ENCODE assay signal across 19 cellular contexts in the genomic region with DNA sequence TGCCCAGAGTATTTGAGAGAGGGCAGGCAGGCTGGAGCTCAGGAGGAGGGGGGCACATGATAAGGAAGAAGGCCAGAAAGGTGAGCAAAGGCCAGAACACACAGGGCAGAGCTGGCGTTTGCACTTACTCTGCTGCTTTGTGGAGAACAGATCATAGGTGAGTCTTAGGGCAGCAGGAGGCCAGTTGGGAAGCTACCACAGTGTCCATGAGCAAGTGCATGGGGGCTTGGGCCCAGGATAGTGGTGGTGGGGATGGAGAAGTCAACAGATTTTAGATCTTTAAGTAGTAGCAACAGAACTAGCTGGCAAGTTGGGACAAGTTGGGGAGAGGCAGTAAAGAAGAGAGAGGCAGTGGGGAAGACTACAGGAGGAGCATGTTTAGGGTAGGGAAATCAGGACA.
A peak's percentile ranks its signal among the peaks of the same experiment; 100 is the strongest.
DNase-seq lines count a peak whose midpoint lies in the region; FAIRE-seq and TF ChIP-seq lines count a peak whose summit lies in the region.
"Had no signal": no experiment of that assay in that cellular context is flagged by ENCODE, and none has a peak within 500 bp of the region (broad histone marks: within the 10 kb centered on the region; RNA-seq: fewer than 3 reads in every experiment).

No MANE protein-coding gene starts in this region.

- TF ChIP-seq POLR2A in H1 (IDR thresholded peaks at IDR 0.05; ENCODE audit: control extremely low read depth in 1 of 2, low read depth in 2 of 2, low read length in 2 of 2) (no peak), vagina (IDR thresholded peaks at IDR 0.05) (no peak)

- H2AFZ ChIP-seq in astrocyte (ENCODE audit: low read depth, low read length) (no peak overlapping the region), H1 (ENCODE audit: low read length) (no peak overlapping the region)

- no peak for TF ChIP-seq RAD21 in H1 (IDR thresholded peaks at IDR 0.05 in 1 of 2, conservative IDR thresholded peaks at IDR 0.05 in 1 of 2; ENCODE audit: low read depth in 2 of 2, low read length in 2 of 2)

- no peak for FAIRE-seq in astrocyte (lab: Jason Lieb, UNC)
- FAIRE-seq in H1 (lab: Jason Lieb, UNC): no peak
- FAIRE-seq: D721Med, GM12892 had no signal

- H3K4me3 Mint-ChIP-seq in astrocyte (ENCODE audit: unreplicated experiment): peak overlapping the region; percentile 25
- H3K4me3 Mint-ChIP-seq: CD4-positive, alpha-beta memory T cell had no signal

- H3K9me3 ChIP-seq in astrocyte (ENCODE audit: insufficient read depth, low read depth, low read length) (no peaks in the 10 kb centered on the region), H1 (ENCODE audit: insufficient read depth in 2 of 2, low read depth in 1 of 2, low read length in 1 of 2) (no peaks in the 10 kb centered on the region), neutrophil (no peaks in the 10 kb centered on the region), vagina (no peaks in the 10 kb centered on the region), left ventricle myocardium inferior (replicated peaks) (no peaks in the 10 kb centered on the region)
- H3K9me3 ChIP-seq: BE2C, SJCRH30 had no signal

- H3K36me3 ChIP-seq in astrocyte (ENCODE audit: insufficient read depth, low read length): peaks cover 16% of the 10 kb centered on the region
- H3K36me3 ChIP-seq in H1 (ENCODE audit: control insufficient read depth in 2 of 4, insufficient read depth in 4 of 4, low read length in 3 of 4): peaks cover 0 to 7% (median 2%) of the 10 kb centered on the region in 4 experiments; a peak in 2 of 8 replicates
- no peaks in the 10 kb centered on the region for H3K36me3 ChIP-seq in neutrophil
- peaks cover 0 to 20% of the 10 kb centered on the region in 2 donors for H3K36me3 ChIP-seq in vagina
- peaks cover 16% of the 10 kb centered on the region for H3K36me3 ChIP-seq in left ventricle myocardium inferior
- H3K36me3 ChIP-seq: BE2C had no signal

- no peaks in the 10 kb centered on the region for H3K27me3 Mint-ChIP-seq in astrocyte (ENCODE audit: low read depth, unreplicated experiment)

- H3K79me2 ChIP-seq in astrocyte (ENCODE audit: insufficient read depth, low read length) (no peaks in the 10 kb centered on the region), H1 (ENCODE audit: control insufficient read depth in 1 of 2, insufficient read depth in 2 of 2, low read length in 2 of 2) (no peaks in the 10 kb centered on the region)

- POLR2A ChIA-PET in H1 (lab: Charles Lee; ENCODE audit: partially characterized antibody): no interaction called here

- TF ChIP-seq EP300 in H1 (IDR thresholded peaks at IDR 0.05; ENCODE audit: borderline replicate concordance in 1 of 2, low read depth in 2 of 2, low read length in 2 of 2): no peak

- no peak for DNase-seq in astrocyte (ENCODE audit: low read depth)
- DNase-seq in H1 (ENCODE audit: low read depth in 1 of 2, low spot score in 2 of 2): no peak
- DNase-seq in vagina (ENCODE audit: extremely low spot score in 2 of 2): no peak
- DNase-seq in stimulated activated CD4-positive, alpha-beta T cell treated with anti-CD3 and anti-CD28 coated beads, Interleukin-2, amount 100 ng/mL, for 24 hours: no peak
- no peak for DNase-seq in left ventricle myocardium inferior
- DNase-seq in GM13977 (ENCODE audit: low spot score): no peak
- DNase-seq: BE2C; CD4-positive, alpha-beta memory T cell; DMS79 treated with DMSO at 0.1 percent for 48 hours; GDM1; GOT3; MM.1S; NCI-H1417 treated with DMSO at 0.1 percent for 48 hours; NCI-H2029 treated with DMSO at 0.1 percent for 48 hours; NCI-H510A treated with DMSO at 0.1 percent for 48 hours; SJCRH30 had no signal

- H3K4me2 ChIP-seq in astrocyte (ENCODE audit: low read length) (no peak overlapping the region), H1 (ENCODE audit: insufficient read depth in 1 of 2, low read depth in 2 of 2, low read length in 2 of 2) (no peak overlapping the region)

- H4K8ac ChIP-seq in H1 (ENCODE audit: extremely low read depth, insufficient read depth, low read length): no peak overlapping the region

- no peak overlapping the region for H3K56ac ChIP-seq in H1 (replicated peaks; ENCODE audit: insufficient read length, low read depth, low read length)

- no peaks in the 10 kb centered on the region for H3K23me2 ChIP-seq in H1 (ENCODE audit: low read depth, low read length)

- H3K27ac Mint-ChIP-seq in astrocyte (ENCODE audit: unreplicated experiment): no peak overlapping the region
- H3K27ac Mint-ChIP-seq: CD4-positive, alpha-beta memory T cell had no signal

- no peaks in the 10 kb centered on the region for H3K9me3 Mint-ChIP-seq in astrocyte (ENCODE audit: unreplicated experiment)

- no peak overlapping the region for H3K9ac ChIP-seq in astrocyte (ENCODE audit: low read length)
- H3K9ac ChIP-seq in H1 (replicated peaks in 1 of 4; ENCODE audit: extremely low read depth in 1 of 4, low read depth in 3 of 4, low read length in 3 of 4): no peak overlapping the region

- CTCF ChIA-PET in H1 (lab: Charles Lee; ENCODE audit: partially characterized antibody): interaction anchor here (0.7 kb wide), 1 partner anchor 125 kb away, joined by 3 read pairs; no protein-coding TSS in a partner anchor

- TF ChIP-seq CTCF in astrocyte (IDR thresholded peaks at IDR 0.05; ENCODE audit: insufficient read depth, low read depth, low read length) (no peak), H1 (IDR thresholded peaks at IDR 0.05; ENCODE audit: control extremely low read depth in 1 of 3, insufficient read depth in 1 of 3, low read depth in 1 of 3, low read length in 3 of 3) (no peak), neutrophil (IDR thresholded peaks at IDR 0.05) (no peak), vagina (IDR thresholded peaks at IDR 0.05) (no peak), left ventricle myocardium inferior (IDR thresholded peaks at IDR 0.05; ENCODE audit: borderline replicate concordance) (no peak), GM13977 (IDR thresholded peaks at IDR 0.05; ENCODE audit: extremely low read depth, insufficient read depth, missing control alignments) (no peak)

- no peak overlapping the region for H2BK12ac ChIP-seq in H1 (ENCODE audit: low read depth, low read length)

- peak overlapping the region; percentile 46; the same call in 1 of the 2 replicates for H2AK5ac ChIP-seq in H1 (ENCODE audit: low read depth, low read length)

- H2BK5ac ChIP-seq in H1 (ENCODE audit: low read depth, low read length): no peak overlapping the region

- no peak overlapping the region for H3K18ac ChIP-seq in H1 (ENCODE audit: extremely low read depth, low read length)

- H2BK120ac ChIP-seq in H1 (replicated peaks; ENCODE audit: low read depth, low read length): no peak overlapping the region

- H3K27me3 ChIP-seq in astrocyte (ENCODE audit: insufficient read depth, low read length) (no peaks in the 10 kb centered on the region), H1 (replicated peaks in 1 of 4; ENCODE audit: control insufficient read depth in 3 of 4, extremely low read depth in 1 of 4, insufficient read depth in 3 of 4, low read length in 3 of 4) (no peaks in the 10 kb centered on the region), neutrophil (no peaks in the 10 kb centered on the region), vagina (no peaks in the 10 kb centered on the region), left ventricle myocardium inferior (ENCODE audit: low read depth) (no peaks in the 10 kb centered on the region)
- H3K27me3 ChIP-seq: BE2C, SJCRH30 had no signal

- H3K27ac ChIP-seq in astrocyte (ENCODE audit: low read depth, low read length) (no peak overlapping the region), H1 (ENCODE audit: low read depth, low read length) (no peak overlapping the region), neutrophil (peak overlapping the region; percentile 51), vagina (peak overlapping the region; percentile 42), left ventricle myocardium inferior (replicated peaks) (no peak overlapping the region)
- H3K27ac ChIP-seq: SJCRH30 had no signal

- H2BK15ac ChIP-seq in H1 (ENCODE audit: low read length): no peak overlapping the region

- peaks cover 49% of the 10 kb centered on the region for H3K4me1 Mint-ChIP-seq in astrocyte (ENCODE audit: low read depth, unreplicated experiment)

- in situ Hi-C loops in GM13977 (cut with MboI; ENCODE audit: low pct_unique_long_range_greater_than_20kb, low sequenced_read_pairs, unreplicated experiment): no loop called here

- 67% methylated on average over 1 of the region's 1 CpG; no CpG with 5 or more reads in 1 of the 2 experiments for WGBS in H1 (ENCODE audit: extremely low coverage in 1 of 2, insufficient coverage in 1 of 2, insufficient read length in 1 of 2, insufficient replicate concordance in 2 of 2, low coverage in 1 of 2, low lambda C conversion rate in 2 of 2, missing lambda C conversion rate in 1 of 2), 2 experiments

- H3K79me1 ChIP-seq in H1 (ENCODE audit: low read depth, low read length): no peaks in the 10 kb centered on the region

- H3K4ac ChIP-seq in H1 (replicated peaks; ENCODE audit: insufficient read length, low read depth, low read length): no peak overlapping the region

- H2BK20ac ChIP-seq in H1 (ENCODE audit: low read length): no peak overlapping the region

- H3K4me3 ChIP-seq in astrocyte (ENCODE audit: insufficient read depth, low read depth, low read length): no peak overlapping the region
- no peak overlapping the region for H3K4me3 ChIP-seq in H1 (ENCODE audit: extremely low read depth in 1 of 4, insufficient read depth in 2 of 4, low read depth in 3 of 4, low read length in 4 of 4)
- H3K4me3 ChIP-seq in neutrophil (ENCODE audit: low read depth in 1 of 2, low read length in 1 of 2): no peak overlapping the region
- H3K4me3 ChIP-seq in vagina: no peak overlapping the region
- no peak overlapping the region for H3K4me3 ChIP-seq in left ventricle myocardium inferior
- H3K4me3 ChIP-seq: SJCRH30 had no signal

- no peak overlapping the region for H4K5ac ChIP-seq in H1 (ENCODE audit: insufficient read length, low read depth, low read length)

- H3K23ac ChIP-seq in H1 (ENCODE audit: insufficient read length): no peak overlapping the region

- intact Hi-C loops in vagina (cut with DNase I): no loop called here
- intact Hi-C loops in left ventricle myocardium inferior (cut with micrococcal nuclease): no loop called here

- no peak overlapping the region for H4K91ac ChIP-seq in H1 (replicated peaks; ENCODE audit: insufficient read length, low read length)

- no peak overlapping the region for H3K14ac ChIP-seq in H1 (ENCODE audit: insufficient read length)

- peaks cover 30% of the 10 kb centered on the region for H3K36me3 Mint-ChIP-seq in astrocyte (ENCODE audit: low read depth, unreplicated experiment)
- H3K36me3 Mint-ChIP-seq: CD4-positive, alpha-beta memory T cell had no signal

- H4K20me1 ChIP-seq in astrocyte (ENCODE audit: insufficient read depth, low read length): no peaks in the 10 kb centered on the region
- no peaks in the 10 kb centered on the region for H4K20me1 ChIP-seq in H1 (replicated peaks in 1 of 2; ENCODE audit: control insufficient read depth in 1 of 2, insufficient read depth in 2 of 2, low read length in 2 of 2)

- H3K4me1 ChIP-seq in astrocyte (ENCODE audit: insufficient read depth, low read length) (peaks cover 22% of the 10 kb centered on the region), H1 (replicated peaks in 1 of 4; ENCODE audit: control insufficient read depth in 3 of 4, insufficient read depth in 4 of 4, low read length in 3 of 4) (peaks cover 8 to 21% (median 14%) of the 10 kb centered on the region in 4 experiments), neutrophil (ENCODE audit: control insufficient read depth in 1 of 2, insufficient read depth in 1 of 2, low read depth in 1 of 2, low read length in 1 of 2) (peaks cover 30 to 43% of the 10 kb centered on the region in 2 experiments), vagina (peaks cover 43% of the 10 kb centered on the region), left ventricle myocardium inferior (peaks cover 22% of the 10 kb centered on the region)

Comparison
In these comparisons a context has a peak if more than half of its experiments do, and no peak if none do; other contexts are left out.
1. H3K27ac ChIP-seq: peak in neutrophil (single experiment) and vagina (single experiment); none in astrocyte (single experiment), H1 (single experiment) and left ventricle myocardium inferior (single experiment).